ENCODE assay signal across 24 cellular contexts in the genomic region with DNA sequence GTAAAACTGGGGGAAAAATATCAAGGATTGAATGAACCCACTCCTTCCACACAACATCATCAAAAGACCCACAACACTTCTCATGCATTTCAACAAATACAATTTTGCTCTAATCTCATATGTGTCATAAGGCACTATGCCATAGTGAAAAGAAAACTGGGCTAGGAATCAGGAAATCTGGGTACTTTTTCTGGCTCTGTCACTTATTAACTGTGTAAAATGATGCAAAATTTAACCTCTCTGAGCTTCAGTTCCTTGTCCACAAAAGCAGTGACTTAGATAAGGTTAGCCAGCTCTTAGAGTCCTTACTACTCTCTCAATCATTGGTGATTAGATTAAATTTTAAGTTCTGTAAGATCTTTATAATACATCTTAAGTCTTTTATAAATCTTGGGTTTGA.
DNase-seq lines count a peak whose midpoint lies in the region; ATAC-seq and TF ChIP-seq lines count a peak whose summit lies in the region.
"Had no signal": no experiment of that assay in that cellular context is flagged by ENCODE, and none has a peak within 500 bp of the region (broad histone marks: within the 10 kb centered on the region; RNA-seq: fewer than 3 reads in every experiment).

No MANE protein-coding gene starts in this region.

- H3K36me3 ChIP-seq in neural progenitor cell: no peaks in the 10 kb centered on the region
- H3K36me3 ChIP-seq: ascending aorta; BLaER1 treated with 17β-estradiol and CSF1 and Interleukin-3, amounts not matched to agents 10 nM and 100 nM; esophagus squamous epithelium; vagina had no signal

- H3K9me3 Mint-ChIP-seq in neural progenitor cell: peaks cover 11% of the 10 kb centered on the region
- peaks cover 4% of the 10 kb centered on the region for H3K9me3 Mint-ChIP-seq in T-helper 2 cell treated with Interferon-gamma antibody and Interleukin-4, amounts not matched to agents 5 μg/mL and 100 μg/mL, for 36 hours

- peaks cover 19% of the 10 kb centered on the region for H3K4me1 Mint-ChIP-seq in neural progenitor cell
- no peaks in the 10 kb centered on the region for H3K4me1 Mint-ChIP-seq in T-helper 2 cell treated with Interferon-gamma antibody and Interleukin-4, amounts not matched to agents 5 μg/mL and 100 μg/mL, for 36 hours (ENCODE audit: low read depth)

- H3F3A ChIP-seq in neural progenitor cell (ENCODE audit: low read depth): no peaks in the 10 kb centered on the region

- no peak for TF ChIP-seq CTCF in neural progenitor cell (IDR thresholded peaks at IDR 0.05)

- DNase-seq in glomerular visceral epithelial cell (ENCODE audit: extremely low spot score): peak; percentile 47
- DNase-seq in iPS-NIHi7 (ENCODE audit: extremely low spot score): no peak
- DNase-seq in neural progenitor cell (ENCODE audit: low spot score): no peak
- no peak for DNase-seq in T-helper 2 cell treated with Interferon-gamma antibody and Interleukin-4, amounts not matched to agents 5 μg/mL and 100 μg/mL, for 36 hours (ENCODE audit: low spot score)
- DNase-seq in NCI-H69 (lab: John Stamatoyannopoulos, UW): no peak
- DNase-seq: ACHN; activated CD8-positive, alpha-beta memory T cell treated with anti-CD3 and anti-CD28 coated beads for 24 hours; activated naive CD4-positive, alpha-beta T cell treated with anti-CD3 and anti-CD28 coated beads, Interleukin-2, amount 50 U/mL, for 16 hours; activated T-cell treated with anti-CD3 and anti-CD28 coated beads, Interleukin-2, amount 50 U/mL, for 48 hours; cerebellar nuclear complex; effector CD8-positive, alpha-beta T cell; esophagus squamous epithelium; H7; IMR-90; NCI-H1436 treated with DMSO at 0.1 percent for 48 hours had no signal

- ATAC-seq in GM18517 (IDR thresholded peaks at IDR 0.05; ENCODE audit: unreplicated experiment): peak; percentile 40
- ATAC-seq in GM19463 (IDR thresholded peaks at IDR 0.05; ENCODE audit: unreplicated experiment): peak; percentile 29
- peak; percentile 39 for ATAC-seq in HG03175 (IDR thresholded peaks at IDR 0.05; ENCODE audit: unreplicated experiment)
- ATAC-seq: activated CD4-positive, CD25-positive, alpha-beta regulatory T cell treated with anti-CD3 and anti-CD28 coated beads, Interleukin-2, amount 50 U/mL, for 24 hours; natural killer cell treated with Interleukin-12 subunit alpha and Interleukin-12 subunit beta and Interleukin-15 and Interleukin-18, amount 100 ng/mL, for 72 hours; Right ventricle myocardium inferior had no signal

- H3K27me3 ChIP-seq in neural progenitor cell: no peaks in the 10 kb centered on the region
- H3K27me3 ChIP-seq: ascending aorta; BLaER1 treated with 17β-estradiol and CSF1 and Interleukin-3, amounts not matched to agents 10 nM and 100 nM; esophagus squamous epithelium; vagina had no signal

- no peak overlapping the region for H3K4me2 ChIP-seq in neural progenitor cell
- H3K4me2 ChIP-seq: BLaER1 treated with 17β-estradiol and CSF1 and Interleukin-3, amounts not matched to agents 10 nM and 100 nM had no signal

- no peaks in the 10 kb centered on the region for H3K79me2 ChIP-seq in neural progenitor cell (ENCODE audit: low read depth)

- H3K9ac ChIP-seq in neural progenitor cell: no peak overlapping the region
- H3K9ac ChIP-seq: BLaER1 treated with 17β-estradiol and CSF1 and Interleukin-3, amounts not matched to agents 10 nM and 100 nM had no signal

- no peak overlapping the region for H2AFZ ChIP-seq in neural progenitor cell (replicated peaks)

- H3K4me3 Mint-ChIP-seq in neural progenitor cell: no peak overlapping the region
- H3K4me3 Mint-ChIP-seq in T-helper 2 cell treated with Interferon-gamma antibody and Interleukin-4, amounts not matched to agents 5 μg/mL and 100 μg/mL, for 36 hours: no peak overlapping the region
- H3K4me3 Mint-ChIP-seq: natural killer cell treated with Interleukin-12 subunit alpha and Interleukin-12 subunit beta and Interleukin-15 and Interleukin-18, amount 100 ng/mL, for 72 hours had no signal

- H3K4me1 ChIP-seq in neural progenitor cell: peaks cover 13% of the 10 kb centered on the region

- no peak overlapping the region for H3K27ac ChIP-seq in neural progenitor cell
- H3K27ac ChIP-seq: ascending aorta; BLaER1 treated with 17β-estradiol and CSF1 and Interleukin-3, amounts not matched to agents 10 nM and 100 nM; esophagus squamous epithelium; vagina had no signal

- H3K27me3 Mint-ChIP-seq in neural progenitor cell (ENCODE audit: insufficient read depth, low read depth): no peaks in the 10 kb centered on the region
- no peaks in the 10 kb centered on the region for H3K27me3 Mint-ChIP-seq in T-helper 2 cell treated with Interferon-gamma antibody and Interleukin-4, amounts not matched to agents 5 μg/mL and 100 μg/mL, for 36 hours (ENCODE audit: low read depth)
- H3K27me3 Mint-ChIP-seq: natural killer cell treated with Interleukin-12 subunit alpha and Interleukin-12 subunit beta and Interleukin-15 and Interleukin-18, amount 100 ng/mL, for 72 hours had no signal

- no peak overlapping the region for H3K4me3 ChIP-seq in neural progenitor cell
- H3K4me3 ChIP-seq: ascending aorta; BLaER1 treated with 17β-estradiol and CSF1 and Interleukin-3, amounts not matched to agents 10 nM and 100 nM; esophagus squamous epithelium; vagina had no signal

- H3K27ac Mint-ChIP-seq in neural progenitor cell: no peak overlapping the region
- no peak overlapping the region for H3K27ac Mint-ChIP-seq in T-helper 2 cell treated with Interferon-gamma antibody and Interleukin-4, amounts not matched to agents 5 μg/mL and 100 μg/mL, for 36 hours
- H3K27ac Mint-ChIP-seq: natural killer cell treated with Interleukin-12 subunit alpha and Interleukin-12 subunit beta and Interleukin-15 and Interleukin-18, amount 100 ng/mL, for 72 hours had no signal

- H3K9me3 ChIP-seq in neural progenitor cell (ENCODE audit: low read depth): no peaks in the 10 kb centered on the region
- H3K9me3 ChIP-seq: ascending aorta, esophagus squamous epithelium, vagina had no signal

- no peaks in the 10 kb centered on the region for H4K20me1 ChIP-seq in neural progenitor cell (ENCODE audit: low read depth)
- H4K20me1 ChIP-seq: BLaER1 treated with 17β-estradiol and CSF1 and Interleukin-3, amounts not matched to agents 10 nM and 100 nM had no signal

- peaks cover 14% of the 10 kb centered on the region for H3K36me3 Mint-ChIP-seq in neural progenitor cell
- no peaks in the 10 kb centered on the region for H3K36me3 Mint-ChIP-seq in T-helper 2 cell treated with Interferon-gamma antibody and Interleukin-4, amounts not matched to agents 5 μg/mL and 100 μg/mL, for 36 hours (ENCODE audit: low read depth)
- H3K36me3 Mint-ChIP-seq: natural killer cell treated with Interleukin-12 subunit alpha and Interleukin-12 subunit beta and Interleukin-15 and Interleukin-18, amount 100 ng/mL, for 72 hours had no signal
